Comparison of ENCODE assay signal across 1 cellular context in genomic region chr11:75826463-75827220, GRCh38.
A peak's percentile ranks its signal among the peaks of the same experiment; 100 is the strongest.
TF ChIP-seq lines count a peak whose summit lies in the region.

No MANE protein-coding gene starts in this region.

TF ChIP-seq in GM12878, 131 proteins besides CTCF, POLR2A, EP300 and RAD21:
- TF ChIP-seq RELB (IDR thresholded peaks at IDR 0.05; ENCODE audit: low read depth) (peak; percentile 75), EED (IDR thresholded peaks at IDR 0.05; ENCODE audit: low read depth) (peak; percentile 68), ZNF384 (IDR thresholded peaks at IDR 0.05; ENCODE audit: borderline replicate concordance, low read depth, low read length) (peak; percentile 68), HSF1 (IDR thresholded peaks at IDR 0.05; ENCODE audit: low read depth, low read length) (no peak), SPI1 (IDR thresholded peaks at IDR 0.05; ENCODE audit: borderline replicate concordance, insufficient read depth, low read depth, low read length) (peak; percentile 20; the same call in 1 of the 2 replicates), IKZF1 (conservative IDR thresholded peaks at IDR 0.05) (peak; percentile 66), CBFB (IDR thresholded peaks at IDR 0.05; ENCODE audit: low read depth) (no peak), IKZF2 (IDR thresholded peaks at IDR 0.05) (peak; percentile 58; a peak in 2 of 4 replicates), NR2C1 (IDR thresholded peaks at IDR 0.05) (no peak), NKRF (conservative IDR thresholded peaks at IDR 0.05) (no peak)
